Comparison of ENCODE assay signal across 1 cellular context in the genomic region with DNA sequence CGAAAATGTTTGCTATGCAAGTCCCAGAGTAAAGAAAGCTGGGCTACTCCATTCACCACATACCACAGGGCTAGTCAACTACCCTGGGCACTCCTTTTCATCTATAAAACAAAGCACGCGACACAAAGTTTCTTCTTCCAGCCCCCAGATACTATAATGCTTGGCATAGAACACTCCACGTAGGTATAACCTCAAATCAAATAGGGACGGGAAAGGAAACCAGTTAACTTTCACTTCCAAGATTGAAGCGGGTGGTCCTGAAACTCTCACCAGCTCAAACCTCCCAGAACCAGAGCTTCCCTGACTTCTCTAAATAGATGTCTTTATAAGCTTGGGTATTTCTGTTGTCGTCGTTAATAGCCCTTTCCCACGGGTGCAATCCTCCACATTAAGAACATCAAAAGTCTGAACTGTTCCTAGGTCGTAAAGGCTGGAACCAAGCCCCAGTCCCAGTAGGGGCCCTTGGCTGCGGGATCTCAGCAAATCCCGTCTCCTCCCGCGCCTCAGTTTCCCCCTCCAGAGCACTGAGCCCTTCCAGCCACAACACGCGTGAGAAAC.
TF ChIP-seq lines count a peak whose summit lies in the region.

No MANE protein-coding gene starts in this region.

TF ChIP-seq in HepG2, 621 proteins besides CTCF, POLR2A, EP300 and RAD21 (continued from another document):
- TF ChIP-seq, protein P1, sequence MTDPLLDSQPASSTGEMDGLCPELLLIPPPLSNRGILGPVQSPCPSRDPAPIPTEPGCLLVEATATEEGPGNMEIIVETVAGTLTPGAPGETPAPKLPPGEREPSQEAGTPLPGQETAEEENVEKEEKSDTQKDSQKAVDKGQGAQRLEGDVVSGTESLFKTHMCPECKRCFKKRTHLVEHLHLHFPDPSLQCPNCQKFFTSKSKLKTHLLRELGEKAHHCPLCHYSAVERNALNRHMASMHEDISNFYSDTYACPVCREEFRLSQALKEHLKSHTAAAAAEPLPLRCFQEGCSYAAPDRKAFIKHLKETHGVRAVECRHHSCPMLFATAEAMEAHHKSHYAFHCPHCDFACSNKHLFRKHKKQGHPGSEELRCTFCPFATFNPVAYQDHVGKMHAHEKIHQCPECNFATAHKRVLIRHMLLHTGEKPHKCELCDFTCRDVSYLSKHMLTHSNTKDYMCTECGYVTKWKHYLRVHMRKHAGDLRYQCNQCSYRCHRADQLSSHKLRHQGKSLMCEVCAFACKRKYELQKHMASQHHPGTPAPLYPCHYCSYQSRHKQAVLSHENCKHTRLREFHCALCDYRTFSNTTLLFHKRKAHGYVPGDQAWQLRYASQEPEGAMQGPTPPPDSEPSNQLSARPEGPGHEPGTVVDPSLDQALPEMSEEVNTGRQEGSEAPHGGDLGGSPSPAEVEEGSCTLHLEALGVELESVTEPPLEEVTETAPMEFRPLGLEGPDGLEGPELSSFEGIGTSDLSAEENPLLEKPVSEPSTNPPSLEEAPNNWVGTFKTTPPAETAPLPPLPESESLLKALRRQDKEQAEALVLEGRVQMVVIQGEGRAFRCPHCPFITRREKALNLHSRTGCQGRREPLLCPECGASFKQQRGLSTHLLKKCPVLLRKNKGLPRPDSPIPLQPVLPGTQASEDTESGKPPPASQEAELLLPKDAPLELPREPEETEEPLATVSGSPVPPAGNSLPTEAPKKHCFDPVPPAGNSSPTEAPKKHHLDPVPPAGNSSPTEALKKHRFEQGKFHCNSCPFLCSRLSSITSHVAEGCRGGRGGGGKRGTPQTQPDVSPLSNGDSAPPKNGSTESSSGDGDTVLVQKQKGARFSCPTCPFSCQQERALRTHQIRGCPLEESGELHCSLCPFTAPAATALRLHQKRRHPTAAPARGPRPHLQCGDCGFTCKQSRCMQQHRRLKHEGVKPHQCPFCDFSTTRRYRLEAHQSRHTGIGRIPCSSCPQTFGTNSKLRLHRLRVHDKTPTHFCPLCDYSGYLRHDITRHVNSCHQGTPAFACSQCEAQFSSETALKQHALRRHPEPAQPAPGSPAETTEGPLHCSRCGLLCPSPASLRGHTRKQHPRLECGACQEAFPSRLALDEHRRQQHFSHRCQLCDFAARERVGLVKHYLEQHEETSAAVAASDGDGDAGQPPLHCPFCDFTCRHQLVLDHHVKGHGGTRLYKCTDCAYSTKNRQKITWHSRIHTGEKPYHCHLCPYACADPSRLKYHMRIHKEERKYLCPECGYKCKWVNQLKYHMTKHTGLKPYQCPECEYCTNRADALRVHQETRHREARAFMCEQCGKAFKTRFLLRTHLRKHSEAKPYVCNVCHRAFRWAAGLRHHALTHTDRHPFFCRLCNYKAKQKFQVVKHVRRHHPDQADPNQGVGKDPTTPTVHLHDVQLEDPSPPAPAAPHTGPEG (CRISPR knock-in tag; IDR thresholded peaks at IDR 0.05): no peak
- TF ChIP-seq, protein P2, sequence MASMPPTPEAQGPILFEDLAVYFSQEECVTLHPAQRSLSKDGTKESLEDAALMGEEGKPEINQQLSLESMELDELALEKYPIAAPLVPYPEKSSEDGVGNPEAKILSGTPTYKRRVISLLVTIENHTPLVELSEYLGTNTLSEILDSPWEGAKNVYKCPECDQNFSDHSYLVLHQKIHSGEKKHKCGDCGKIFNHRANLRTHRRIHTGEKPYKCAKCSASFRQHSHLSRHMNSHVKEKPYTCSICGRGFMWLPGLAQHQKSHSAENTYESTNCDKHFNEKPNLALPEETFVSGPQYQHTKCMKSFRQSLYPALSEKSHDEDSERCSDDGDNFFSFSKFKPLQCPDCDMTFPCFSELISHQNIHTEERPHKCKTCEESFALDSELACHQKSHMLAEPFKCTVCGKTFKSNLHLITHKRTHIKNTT (CRISPR knock-in tag; IDR thresholded peaks at IDR 0.05): no peak
- TF ChIP-seq NONO (IDR thresholded peaks at IDR 0.05): no peak
- TF ChIP-seq NONO (CRISPR knock-in tag; conservative IDR thresholded peaks at IDR 0.05): no peak
- no peak for TF ChIP-seq ZNF3 (CRISPR knock-in tag; IDR thresholded peaks at IDR 0.05)
